ENCODE assay signal across 25 cellular contexts in genomic region chr13:113149711-113150544, GRCh38. TPM values are rescaled to one million over a fixed set of nuclear protein-coding genes. Genes with fewer than 3 reads are reported as not detected.
"Had no signal": no experiment of that assay in that cellular context is flagged by ENCODE, and none has a peak within 500 bp of the region (broad histone marks: within the 10 kb centered on the region; RNA-seq: fewer than 3 reads in every experiment).

No MANE protein-coding gene starts in this region.

- DNase-seq: activated CD4-positive, alpha-beta T cell treated with anti-CD3 and anti-CD28 coated beads, Interleukin-2, amount 10 ng/mL, durations not matched to agents 7 days and 5 days; activated naive CD4-positive, alpha-beta T cell treated with Interleukin-2 at 50 U/mL for 16 hours; aorta; cortex of kidney; effector CD4-positive, alpha-beta T cell; kidney glomerular epithelial cell; mesendoderm; naive thymus-derived CD8-positive, alpha-beta T cell; occipital lobe; right cardiac atrium; stimulated activated CD4-positive, alpha-beta T cell treated with anti-CD3 and anti-CD28 coated beads, Interleukin-2, amount 100 ng/mL, for 48 hours; testis had no signal

- H3K9me3 ChIP-seq: gastroesophageal sphincter, heart left ventricle, prostate gland, SJCRH30, testis, upper lobe of left lung had no signal

- H3K36me3 Mint-ChIP-seq: naive thymus-derived CD8-positive, alpha-beta T cell had no signal

- H3K27ac ChIP-seq: gastroesophageal sphincter, heart left ventricle, prostate gland, SJCRH30, skin epidermis, testis, upper lobe of left lung had no signal

- H3K4me3 ChIP-seq: gastroesophageal sphincter, heart left ventricle, prostate gland, SJCRH30, skin epidermis, testis, upper lobe of left lung had no signal

- H3K27ac Mint-ChIP-seq: activated CD4-positive, alpha-beta T cell treated with anti-CD3 and anti-CD28 coated beads, Interleukin-2, amount 10 ng/mL, durations not matched to agents 7 days and 5 days; activated T-helper 2 cell treated with anti-CD3 and anti-CD28 coated beads, Interferon-gamma antibody, Interleukin-2, Interleukin-4, amounts not matched to agents 10 μg/mL and 5 μg/mL and 100 μg/mL, durations not matched to agents 14 hours and 24 hours and 36 hours; naive thymus-derived CD8-positive, alpha-beta T cell; stimulated activated effector memory CD8-positive, alpha-beta T cell treated with anti-CD3 and anti-CD28 coated beads, Interleukin-12 subunit alpha, Interleukin-12 subunit beta, amount 100 ng/mL, for 72 hours; T-helper 1 cell treated with Interleukin-12 subunit alpha and Interleukin-12 subunit beta and Interleukin-4 antibody, amounts not matched to agents 30 μg/mL and 1 μg/mL, for 36 hours had no signal

- H3K4me3 Mint-ChIP-seq: activated CD4-positive, alpha-beta T cell treated with anti-CD3 and anti-CD28 coated beads, Interleukin-2, amount 10 ng/mL, durations not matched to agents 7 days and 5 days; stimulated activated effector memory CD8-positive, alpha-beta T cell treated with anti-CD3 and anti-CD28 coated beads, Interleukin-12 subunit alpha, Interleukin-12 subunit beta, amount 100 ng/mL, for 72 hours; T-helper 1 cell treated with Interleukin-12 subunit alpha and Interleukin-12 subunit beta and Interleukin-4 antibody, amounts not matched to agents 30 μg/mL and 1 μg/mL, for 36 hours had no signal

- H3K4me1 ChIP-seq: prostate gland, testis had no signal

- H3K27me3 ChIP-seq: gastroesophageal sphincter, SJCRH30, testis, upper lobe of left lung had no signal

- ATAC-seq: activated CD4-positive, CD25-positive, alpha-beta regulatory T cell treated with anti-CD3 and anti-CD28 coated beads, Interleukin-2, amount 50 U/mL, for 24 hours; esophagus mucosa; gastroesophageal sphincter; heart left ventricle; naive thymus-derived CD8-positive, alpha-beta T cell; right cardiac atrium; stimulated activated effector memory CD8-positive, alpha-beta T cell treated with anti-CD3 and anti-CD28 coated beads, Interleukin-12 subunit alpha, Interleukin-12 subunit beta, amount 100 ng/mL, for 72 hours had no signal

- H3K36me3 ChIP-seq: gastroesophageal sphincter, heart left ventricle, prostate gland, SJCRH30, upper lobe of left lung had no signal

RNA-seq across cellular contexts. Expression of gene PROZ, which starts 8.5 kb away (rescaled TPM):
- total RNA-seq: activated CD8-positive, alpha-beta memory T cell treated with anti-CD3 and anti-CD28 coated beads for 36 hours; activated T-helper 2 cell treated with anti-CD3 and anti-CD28 coated beads, Interferon-gamma antibody, Interleukin-2, Interleukin-4, amounts not matched to agents 10 μg/mL and 5 μg/mL and 100 μg/mL, durations not matched to agents 14 hours and 24 hours and 36 hours; aorta; esophagus mucosa; gastroesophageal sphincter; heart left ventricle; lower leg skin; naive thymus-derived CD8-positive, alpha-beta T cell; occipital lobe; prostate gland; SJCRH30; upper lobe of left lung had no signal
- polyA plus RNA-seq: aorta; heart left ventricle; naive thymus-derived CD8-positive, alpha-beta T cell had no signal

RNA-seq across cellular contexts. Expression of gene F10, which starts 27.3 kb away (rescaled TPM):
- total RNA-seq: activated CD4-positive, alpha-beta T cell treated with anti-CD3 and anti-CD28 coated beads, Interleukin-2, amount 10 ng/mL, durations not matched to agents 7 days and 5 days; activated CD8-positive, alpha-beta memory T cell treated with anti-CD3 and anti-CD28 coated beads for 36 hours; activated T-helper 2 cell treated with anti-CD3 and anti-CD28 coated beads, Interferon-gamma antibody, Interleukin-2, Interleukin-4, amounts not matched to agents 10 μg/mL and 5 μg/mL and 100 μg/mL, durations not matched to agents 14 hours and 24 hours and 36 hours; naive thymus-derived CD8-positive, alpha-beta T cell had no signal
- polyA plus RNA-seq: naive thymus-derived CD8-positive, alpha-beta T cell had no signal

RNA-seq across cellular contexts. Expression of gene F7, which starts 44.3 kb away (rescaled TPM):
- total RNA-seq: activated CD4-positive, alpha-beta T cell treated with anti-CD3 and anti-CD28 coated beads, Interleukin-2, amount 10 ng/mL, durations not matched to agents 7 days and 5 days; activated T-helper 2 cell treated with anti-CD3 and anti-CD28 coated beads, Interferon-gamma antibody, Interleukin-2, Interleukin-4, amounts not matched to agents 10 μg/mL and 5 μg/mL and 100 μg/mL, durations not matched to agents 14 hours and 24 hours and 36 hours; esophagus mucosa; SJCRH30 had no signal
- polyA plus RNA-seq: right cardiac atrium had no signal
